ENCODE assay signal across 1 cellular context in the genomic region with DNA sequence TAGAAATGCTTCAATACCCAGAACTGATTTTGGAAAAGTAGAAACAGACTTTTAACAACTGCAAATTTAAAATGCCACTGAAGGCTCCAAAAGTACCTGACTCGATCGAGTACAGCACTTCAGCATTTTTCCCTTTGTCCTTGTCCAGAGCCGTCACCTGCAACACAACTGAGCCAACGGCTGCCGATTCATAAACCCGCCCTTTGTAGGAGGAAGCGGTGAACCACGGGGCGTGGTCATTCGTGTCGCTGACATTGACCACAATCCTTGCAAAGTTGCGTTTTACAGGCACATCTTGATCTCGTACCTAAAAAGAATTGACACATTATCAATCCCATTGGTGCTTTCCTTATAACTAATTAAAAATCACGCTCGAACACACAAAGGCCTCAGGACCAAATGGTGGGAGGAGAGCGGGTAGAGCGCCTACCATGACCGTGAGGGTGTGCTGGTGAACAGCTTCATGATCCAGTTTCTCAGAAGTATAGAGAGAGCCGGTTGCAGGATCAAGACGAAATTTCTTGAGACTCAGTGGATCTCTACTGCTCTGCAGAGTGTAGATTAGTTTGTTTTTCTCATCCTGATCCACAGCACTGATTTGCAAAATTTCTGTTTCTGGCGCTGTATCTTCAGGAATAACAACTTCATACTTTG.
TF ChIP-seq lines count a peak whose summit lies in the region.

No MANE protein-coding gene starts in this region.

TF ChIP-seq in HCT116, 20 proteins besides CTCF, POLR2A, EP300 and RAD21 (continued from another document):
- no peak for TF ChIP-seq ATF3 (IDR thresholded peaks at IDR 0.05)
- no peak for TF ChIP-seq EZH2phosphoT487 (IDR thresholded peaks at IDR 0.05; ENCODE audit: borderline replicate concordance)
- TF ChIP-seq EZH2 (IDR thresholded peaks at IDR 0.05): no peak
